In the genomic region with DNA sequence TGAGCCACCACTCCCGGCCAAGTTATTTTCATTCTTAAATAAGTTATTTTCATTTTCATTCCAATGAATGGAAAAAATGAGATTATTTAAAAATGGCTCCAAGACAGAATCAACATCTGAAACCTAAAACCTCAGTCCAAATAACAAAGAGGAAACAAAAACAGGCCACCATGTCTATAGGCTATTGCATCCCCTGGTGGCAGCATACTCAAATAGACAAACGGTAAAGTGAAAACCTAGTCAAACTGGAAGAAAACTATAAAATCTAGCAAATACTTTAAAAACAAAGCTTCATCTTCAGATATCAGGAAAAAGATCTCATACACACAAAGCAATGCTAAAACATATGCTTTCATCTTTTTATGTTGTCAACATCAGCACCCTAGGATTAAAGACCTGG, we compare ENCODE assay signal across 30 cellular contexts. TPM values are rescaled to one million over a fixed set of nuclear protein-coding genes. Genes with fewer than 3 reads are reported as not detected.
DNase-seq lines count a peak whose midpoint lies in the region; FAIRE-seq and TF ChIP-seq lines count a peak whose summit lies in the region.
"Had no signal": no experiment of that assay in that cellular context is flagged by ENCODE, and none has a peak within 500 bp of the region (broad histone marks: within the 10 kb centered on the region; RNA-seq: fewer than 3 reads in every experiment).

No MANE protein-coding gene starts in this region.

- H3K9me3 ChIP-seq in OCI-LY3 (ENCODE audit: insufficient read depth, low read length) (no peaks in the 10 kb centered on the region), transverse colon (no peaks in the 10 kb centered on the region), uterus (no peaks in the 10 kb centered on the region)
- H3K9me3 ChIP-seq: ascending aorta, pancreas, upper lobe of left lung had no signal

- WGBS in transverse colon (ENCODE audit: low coverage in 1 of 2), 2 donors = 81 to 89% methylated on average over 2 of the region's 2 CpGs

- DNase-seq in D721Med (ENCODE audit: insufficient read length, low spot score) (no peak), kidney epithelial cell (ENCODE audit: low read depth) (no peak), transverse colon (no peak), uterus (no peak), NAMALWA (ENCODE audit: low spot score) (no peak)
- DNase-seq: activated effector memory CD4-positive, alpha-beta T cell treated with Interleukin-2 at 50 U/mL for 16 hours; activated naive CD8-positive, alpha-beta T cell treated with anti-CD3 and anti-CD28 coated beads for 36 hours; activated T-cell treated with anti-CD3 and anti-CD28 coated beads for 4 hours; caudate nucleus; CD4-positive, alpha-beta memory T cell; foreskin melanocyte; HFFc6; Karpas-422; left cardiac atrium; NCI-H1092 treated with DMSO at 0.1 percent for 48 hours; NCI-H187 treated with DMSO at 0.1 percent for 48 hours; NCI-H2171 treated with DMSO at 0.1 percent for 48 hours; NCI-H524; nephron progenitor cell; pancreas; retina; stimulated activated CD4-positive, alpha-beta T cell treated with anti-CD3 and anti-CD28 coated beads, Interleukin-1b, Interleukin-23, amount 100 ng/mL, for 48 hours; stimulated activated CD8-positive, alpha-beta memory T cell treated with anti-CD3 and anti-CD28 coated beads, Interleukin-4, amount 100 ng/mL, for 48 hours; upper lobe of left lung had no signal

- no peak overlapping the region for H2AFZ ChIP-seq in OCI-LY3 (ENCODE audit: low read depth, low read length)

- FAIRE-seq in D721Med (lab: Jason Lieb, UNC) = no peak
- FAIRE-seq: pancreas, RCC 7860 had no signal

- peak; percentile 6 for TF ChIP-seq CTCF in D721Med (IDR thresholded peaks at IDR 0.05; ENCODE audit: insufficient read depth, missing control alignments)
- TF ChIP-seq CTCF in GM12875 (IDR thresholded peaks at IDR 0.05; ENCODE audit: borderline replicate concordance, insufficient read depth, low read depth, low read length) = peak; percentile 48; the same call in 1 of the 2 replicates
- peak; percentile 68 for TF ChIP-seq CTCF in OCI-LY3 (IDR thresholded peaks at IDR 0.05; ENCODE audit: low read depth, low read length)
- peak; percentile 14 for TF ChIP-seq CTCF in kidney epithelial cell (IDR thresholded peaks at IDR 0.05; ENCODE audit: insufficient read depth, low read length, poor library complexity, severe bottlenecking)
- no peak for TF ChIP-seq CTCF in transverse colon (IDR thresholded peaks at IDR 0.05)
- TF ChIP-seq CTCF in uterus (IDR thresholded peaks at IDR 0.05) = no peak

- H3K27me3 ChIP-seq in OCI-LY3 (ENCODE audit: low read depth, low read length) = 0 out of 2 replicates have a peak, but pooled peaks cover under 1% of the 10 kb centered on the region
- H3K27me3 ChIP-seq in kidney epithelial cell (ENCODE audit: control insufficient read depth, insufficient read depth, low read length) = no peaks in the 10 kb centered on the region
- H3K27me3 ChIP-seq in transverse colon = no peaks in the 10 kb centered on the region
- no peaks in the 10 kb centered on the region for H3K27me3 ChIP-seq in uterus
- H3K27me3 ChIP-seq: ascending aorta, esophagus muscularis mucosa, pancreas, upper lobe of left lung had no signal

- H3K4me3 ChIP-seq in GM12875 (ENCODE audit: low read depth, low read length) (no peak overlapping the region), OCI-LY3 (ENCODE audit: low read length) (no peak overlapping the region), kidney epithelial cell (ENCODE audit: low read depth, low read length) (no peak overlapping the region), transverse colon (no peak overlapping the region), uterus (no peak overlapping the region)
- H3K4me3 ChIP-seq: ascending aorta, esophagus muscularis mucosa, pancreas, smooth muscle cell, upper lobe of left lung had no signal

- in situ Hi-C loops in transverse colon (cut with MboI; ENCODE audit: low pct_ligation_motif_present in 1 of 4, low pct_unique_long_range_greater_than_20kb in 1 of 4, low sequenced_read_pairs in 3 of 4) = no loop called here

- peaks cover 50% of the 10 kb centered on the region for H3K4me1 ChIP-seq in OCI-LY3 (ENCODE audit: low read length)
- H3K4me1 ChIP-seq in transverse colon = no peaks in the 10 kb centered on the region
- no peaks in the 10 kb centered on the region for H3K4me1 ChIP-seq in uterus
- H3K4me1 ChIP-seq: ascending aorta, esophagus muscularis mucosa, pancreas, upper lobe of left lung had no signal

- no peak overlapping the region for H3K9ac ChIP-seq in OCI-LY3 (ENCODE audit: low read length)

- H4K20me1 ChIP-seq in OCI-LY3 (ENCODE audit: insufficient read depth, low read length) = no peaks in the 10 kb centered on the region

- no peaks in the 10 kb centered on the region for H3K79me2 ChIP-seq in OCI-LY3 (ENCODE audit: low read length)

- H3K4me2 ChIP-seq in OCI-LY3 (ENCODE audit: low read length) = no peak overlapping the region
- H3K4me2 ChIP-seq: smooth muscle cell had no signal

- no peaks in the 10 kb centered on the region for H3K36me3 ChIP-seq in OCI-LY3 (replicated peaks; ENCODE audit: low read depth, low read length)
- no peaks in the 10 kb centered on the region for H3K36me3 ChIP-seq in kidney epithelial cell (ENCODE audit: control insufficient read depth, insufficient read depth, low read length)
- no peaks in the 10 kb centered on the region for H3K36me3 ChIP-seq in transverse colon
- H3K36me3 ChIP-seq in uterus = no peaks in the 10 kb centered on the region
- H3K36me3 ChIP-seq: ascending aorta, esophagus muscularis mucosa, pancreas, upper lobe of left lung had no signal

- intact Hi-C loops in transverse colon (cut with DNase I; ENCODE audit: low total_unique reads) (no loop called here), uterus (cut with DNase I; ENCODE audit: low total_unique reads) (no loop called here)

- H3K27ac ChIP-seq in OCI-LY3 (ENCODE audit: low read length) = no peak overlapping the region
- H3K27ac ChIP-seq in transverse colon = no peak overlapping the region
- no peak overlapping the region for H3K27ac ChIP-seq in uterus
- H3K27ac ChIP-seq: ascending aorta, esophagus muscularis mucosa, pancreas, upper lobe of left lung had no signal

- no peak for TF ChIP-seq POLR2A in transverse colon (IDR thresholded peaks at IDR 0.05)
- TF ChIP-seq POLR2A in uterus (IDR thresholded peaks at IDR 0.05) = no peak

- TF ChIP-seq EP300 in transverse colon (IDR thresholded peaks at IDR 0.05; ENCODE audit: low read depth) = no peak

RNA-seq across cellular contexts. Expression of a gene that starts 20.9 kb away (rescaled TPM):
- not detected in 2 replicates for total RNA-seq in kidney epithelial cell
- not detected for total RNA-seq in transverse colon
- total RNA-seq in uterus = under 1 TPM in 1 of 4 donors, not detected in 3; 0.40 TPM
- total RNA-seq: activated naive CD8-positive, alpha-beta T cell treated with anti-CD3 and anti-CD28 coated beads for 36 hours; ascending aorta; CD4-positive, alpha-beta memory T cell; esophagus muscularis mucosa; HFFc6; left cardiac atrium; pancreas; smooth muscle cell; upper lobe of left lung had no signal

RNA-seq across cellular contexts. Expression of a gene that starts 37.2 kb away (rescaled TPM):
- total RNA-seq in kidney epithelial cell (not detected in 2 replicates), transverse colon (not detected), uterus (not detected)
- total RNA-seq: activated naive CD8-positive, alpha-beta T cell treated with anti-CD3 and anti-CD28 coated beads for 36 hours; ascending aorta; CD4-positive, alpha-beta memory T cell; esophagus muscularis mucosa; HFFc6; left cardiac atrium; pancreas; smooth muscle cell; upper lobe of left lung had no signal

Comparison
In these comparisons a context has a peak if more than half of its experiments do, and no peak if none do; other contexts are left out.
1. CTCF ChIP-seq: peak in D721Med (single experiment), GM12875 (single experiment), OCI-LY3 (single experiment) and kidney epithelial cell (single experiment); none in transverse colon (0 of 5) and uterus (0 of 4).